ENCODE assay signal across 1 cellular context in genomic region chr11:118910309-118911112, GRCh38.
TF ChIP-seq lines count a peak whose summit lies in the region.

No MANE protein-coding gene starts in this region.

TF ChIP-seq in IMR-90, 13 proteins besides CTCF, POLR2A, EP300 and RAD21:
- TF ChIP-seq RCOR1 (IDR thresholded peaks at IDR 0.05; ENCODE audit: insufficient replicate concordance, low read length) (peak; percentile 93), FOS (IDR thresholded peaks at IDR 0.05; ENCODE audit: low read depth, low read length) (peak; percentile 58), BHLHE40 (IDR thresholded peaks at IDR 0.05; ENCODE audit: low read depth, low read length) (peak; percentile 47), ELK1 (IDR thresholded peaks at IDR 0.05; ENCODE audit: borderline replicate concordance, low read depth, low read length) (no peak), SMC3 (IDR thresholded peaks at IDR 0.05; ENCODE audit: low read depth, low read length) (peak; percentile 6; the same call in 1 of the 2 replicates), MAZ (IDR thresholded peaks at IDR 0.05; ENCODE audit: borderline replicate concordance, low read depth, low read length) (peak; percentile 44; the same call in 1 of the 2 replicates), CEBPB (IDR thresholded peaks at IDR 0.05; ENCODE audit: low read depth, low read length) (no peak), CHD1 (IDR thresholded peaks at IDR 0.05; ENCODE audit: low read depth, low read length) (peak; percentile 48; the same call in 1 of the 2 replicates), MXI1 (IDR thresholded peaks at IDR 0.05; ENCODE audit: borderline replicate concordance, low read depth, low read length) (peak; percentile 81), USF2 (IDR thresholded peaks at IDR 0.05; ENCODE audit: low read depth, low read length) (peak; percentile 46; the same call in 1 of the 2 replicates), NFE2L2 (IDR thresholded peaks at IDR 0.05; ENCODE audit: low read depth, low read length) (no peak), MAFK (IDR thresholded peaks at IDR 0.05; ENCODE audit: low read depth, low read length) (no peak), RFX5 (IDR thresholded peaks at IDR 0.05; ENCODE audit: low read depth, low read length) (no peak)
